In genomic region chr4:17810260-17811077, GRCh38 we compare ENCODE assay signal across 1 cellular context.
A peak's percentile ranks its signal among the peaks of the same experiment; 100 is the strongest.
TF ChIP-seq lines count a peak whose summit lies in the region.

Gene DCAF16, minus strand, starts transcription at chr4:17810757. Its CDS starts 6,616 bp downstream, at chr4:17804141.
Gene NCAPG, plus strand, starts transcription at chr4:17810979. Its CDS starts 99 bp downstream, at chr4:17811078.

TF ChIP-seq in HepG2, 621 proteins besides CTCF, POLR2A, EP300 and RAD21 (continued from another document and continues in another):
- TF ChIP-seq ZNF598 (CRISPR knock-in tag; IDR thresholded peaks at IDR 0.05; ENCODE audit: borderline replicate concordance), result peak; percentile 94
- TF ChIP-seq, protein P1, sequence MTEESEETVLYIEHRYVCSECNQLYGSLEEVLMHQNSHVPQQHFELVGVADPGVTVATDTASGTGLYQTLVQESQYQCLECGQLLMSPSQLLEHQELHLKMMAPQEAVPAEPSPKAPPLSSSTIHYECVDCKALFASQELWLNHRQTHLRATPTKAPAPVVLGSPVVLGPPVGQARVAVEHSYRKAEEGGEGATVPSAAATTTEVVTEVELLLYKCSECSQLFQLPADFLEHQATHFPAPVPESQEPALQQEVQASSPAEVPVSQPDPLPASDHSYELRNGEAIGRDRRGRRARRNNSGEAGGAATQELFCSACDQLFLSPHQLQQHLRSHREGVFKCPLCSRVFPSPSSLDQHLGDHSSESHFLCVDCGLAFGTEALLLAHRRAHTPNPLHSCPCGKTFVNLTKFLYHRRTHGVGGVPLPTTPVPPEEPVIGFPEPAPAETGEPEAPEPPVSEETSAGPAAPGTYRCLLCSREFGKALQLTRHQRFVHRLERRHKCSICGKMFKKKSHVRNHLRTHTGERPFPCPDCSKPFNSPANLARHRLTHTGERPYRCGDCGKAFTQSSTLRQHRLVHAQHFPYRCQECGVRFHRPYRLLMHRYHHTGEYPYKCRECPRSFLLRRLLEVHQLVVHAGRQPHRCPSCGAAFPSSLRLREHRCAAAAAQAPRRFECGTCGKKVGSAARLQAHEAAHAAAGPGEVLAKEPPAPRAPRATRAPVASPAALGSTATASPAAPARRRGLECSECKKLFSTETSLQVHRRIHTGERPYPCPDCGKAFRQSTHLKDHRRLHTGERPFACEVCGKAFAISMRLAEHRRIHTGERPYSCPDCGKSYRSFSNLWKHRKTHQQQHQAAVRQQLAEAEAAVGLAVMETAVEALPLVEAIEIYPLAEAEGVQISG (CRISPR knock-in tag; IDR thresholded peaks at IDR 0.05), result peak; percentile 81
- no peak for TF ChIP-seq ZFP36L1 (CRISPR knock-in tag; IDR thresholded peaks at IDR 0.05)
- TF ChIP-seq KAT2B (IDR thresholded peaks at IDR 0.05; ENCODE audit: borderline replicate concordance, low read depth, low read length), result no peak
- TF ChIP-seq FOXO4 (CRISPR knock-in tag; conservative IDR thresholded peaks at IDR 0.05), result no peak
- TF ChIP-seq ZNF3 (CRISPR knock-in tag; IDR thresholded peaks at IDR 0.05), result no peak
- 0 out of 2 replicates have a peak, but pooled peaks have one; percentile 37 for TF ChIP-seq GTF3A (CRISPR knock-in tag; conservative IDR thresholded peaks at IDR 0.05)
- TF ChIP-seq RARG (CRISPR knock-in tag; IDR thresholded peaks at IDR 0.05; ENCODE audit: low read depth), result no peak
- no peak for TF ChIP-seq BHLHE40 (IDR thresholded peaks at IDR 0.05; ENCODE audit: low read length)
- peak; percentile 88; the same call in 1 of the 2 replicates for TF ChIP-seq ZC3H13 (CRISPR knock-in tag; IDR thresholded peaks at IDR 0.05)
- TF ChIP-seq, protein P2, sequence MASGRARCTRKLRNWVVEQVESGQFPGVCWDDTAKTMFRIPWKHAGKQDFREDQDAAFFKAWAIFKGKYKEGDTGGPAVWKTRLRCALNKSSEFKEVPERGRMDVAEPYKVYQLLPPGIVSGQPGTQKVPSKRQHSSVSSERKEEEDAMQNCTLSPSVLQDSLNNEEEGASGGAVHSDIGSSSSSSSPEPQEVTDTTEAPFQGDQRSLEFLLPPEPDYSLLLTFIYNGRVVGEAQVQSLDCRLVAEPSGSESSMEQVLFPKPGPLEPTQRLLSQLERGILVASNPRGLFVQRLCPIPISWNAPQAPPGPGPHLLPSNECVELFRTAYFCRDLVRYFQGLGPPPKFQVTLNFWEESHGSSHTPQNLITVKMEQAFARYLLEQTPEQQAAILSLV (CRISPR knock-in tag; IDR thresholded peaks at IDR 0.05; ENCODE audit: borderline replicate concordance), result peak; percentile 72; the same call in 1 of the 2 replicates
- TF ChIP-seq, protein P3, sequence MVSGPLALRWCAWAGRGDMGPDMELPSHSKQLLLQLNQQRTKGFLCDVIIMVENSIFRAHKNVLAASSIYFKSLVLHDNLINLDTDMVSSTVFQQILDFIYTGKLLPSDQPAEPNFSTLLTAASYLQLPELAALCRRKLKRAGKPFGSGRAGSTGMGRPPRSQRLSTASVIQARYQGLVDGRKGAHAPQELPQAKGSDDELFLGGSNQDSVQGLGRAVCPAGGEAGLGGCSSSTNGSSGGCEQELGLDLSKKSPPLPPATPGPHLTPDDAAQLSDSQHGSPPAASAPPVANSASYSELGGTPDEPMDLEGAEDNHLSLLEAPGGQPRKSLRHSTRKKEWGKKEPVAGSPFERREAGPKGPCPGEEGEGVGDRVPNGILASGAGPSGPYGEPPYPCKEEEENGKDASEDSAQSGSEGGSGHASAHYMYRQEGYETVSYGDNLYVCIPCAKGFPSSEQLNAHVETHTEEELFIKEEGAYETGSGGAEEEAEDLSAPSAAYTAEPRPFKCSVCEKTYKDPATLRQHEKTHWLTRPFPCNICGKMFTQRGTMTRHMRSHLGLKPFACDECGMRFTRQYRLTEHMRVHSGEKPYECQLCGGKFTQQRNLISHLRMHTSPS (CRISPR knock-in tag; IDR thresholded peaks at IDR 0.05; ENCODE audit: low read depth), result no peak
- TF ChIP-seq CCDC6 (CRISPR knock-in tag; IDR thresholded peaks at IDR 0.05), result peak; percentile 86; the same call in 1 of the 2 replicates
- peak; percentile 49; the same call in 1 of the 2 replicates for TF ChIP-seq ZNF660 (CRISPR knock-in tag; IDR thresholded peaks at IDR 0.05; ENCODE audit: borderline replicate concordance, low read depth)
- no peak for TF ChIP-seq DNMT1 (CRISPR knock-in tag; IDR thresholded peaks at IDR 0.05)
- no peak for TF ChIP-seq NR3C1 (CRISPR knock-in tag; IDR thresholded peaks at IDR 0.05)
- TF ChIP-seq ATM (IDR thresholded peaks at IDR 0.05; ENCODE audit: borderline replicate concordance), result no peak
- peak; percentile 91; the same call in 1 of the 2 replicates for TF ChIP-seq SATB2 (CRISPR knock-in tag; IDR thresholded peaks at IDR 0.05)
- TF ChIP-seq ZNF605 (CRISPR knock-in tag; IDR thresholded peaks at IDR 0.05), result peak; percentile 90; the same call in 1 of the 2 replicates
- TF ChIP-seq SOX5 (CRISPR knock-in tag; IDR thresholded peaks at IDR 0.05; ENCODE audit: borderline replicate concordance), result peak; percentile 54
- no peak for TF ChIP-seq WIZ (CRISPR knock-in tag; IDR thresholded peaks at IDR 0.05)
- peak; percentile 7; the same call in 1 of the 2 replicates for TF ChIP-seq ZBTB37 (CRISPR knock-in tag; IDR thresholded peaks at IDR 0.05)
- TF ChIP-seq ZNF407 (CRISPR knock-in tag; IDR thresholded peaks at IDR 0.05; ENCODE audit: not compliant biosample characterization), result peak; percentile 49
- TF ChIP-seq CEBPG (CRISPR knock-in tag; IDR thresholded peaks at IDR 0.05), result peak; percentile 8; the same call in 1 of the 2 replicates
- TF ChIP-seq SP140L (CRISPR knock-in tag; IDR thresholded peaks at IDR 0.05; ENCODE audit: borderline replicate concordance), result no peak; the same call in 1 of the 2 replicates
- TF ChIP-seq ZNF274 (CRISPR knock-in tag; IDR thresholded peaks at IDR 0.05), result peak; percentile 86
- TF ChIP-seq PHF5A (CRISPR knock-in tag; IDR thresholded peaks at IDR 0.05; ENCODE audit: low read depth, unreplicated experiment), result no peak
- TF ChIP-seq ZNF589 (CRISPR knock-in tag; conservative IDR thresholded peaks at IDR 0.05), result peak; percentile 79; the same call in 1 of the 2 replicates
- TF ChIP-seq SRSF4 (IDR thresholded peaks at IDR 0.05; ENCODE audit: low read depth, low read length, poor library complexity, severe bottlenecking), result no peak
- TF ChIP-seq, protein P4, sequence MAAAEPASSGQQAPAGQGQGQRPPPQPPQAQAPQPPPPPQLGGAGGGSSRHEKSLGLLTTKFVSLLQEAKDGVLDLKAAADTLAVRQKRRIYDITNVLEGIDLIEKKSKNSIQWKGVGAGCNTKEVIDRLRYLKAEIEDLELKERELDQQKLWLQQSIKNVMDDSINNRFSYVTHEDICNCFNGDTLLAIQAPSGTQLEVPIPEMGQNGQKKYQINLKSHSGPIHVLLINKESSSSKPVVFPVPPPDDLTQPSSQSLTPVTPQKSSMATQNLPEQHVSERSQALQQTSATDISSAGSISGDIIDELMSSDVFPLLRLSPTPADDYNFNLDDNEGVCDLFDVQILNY (CRISPR knock-in tag; conservative IDR thresholded peaks at IDR 0.05), result peak; percentile 97
- TF ChIP-seq, protein P5, sequence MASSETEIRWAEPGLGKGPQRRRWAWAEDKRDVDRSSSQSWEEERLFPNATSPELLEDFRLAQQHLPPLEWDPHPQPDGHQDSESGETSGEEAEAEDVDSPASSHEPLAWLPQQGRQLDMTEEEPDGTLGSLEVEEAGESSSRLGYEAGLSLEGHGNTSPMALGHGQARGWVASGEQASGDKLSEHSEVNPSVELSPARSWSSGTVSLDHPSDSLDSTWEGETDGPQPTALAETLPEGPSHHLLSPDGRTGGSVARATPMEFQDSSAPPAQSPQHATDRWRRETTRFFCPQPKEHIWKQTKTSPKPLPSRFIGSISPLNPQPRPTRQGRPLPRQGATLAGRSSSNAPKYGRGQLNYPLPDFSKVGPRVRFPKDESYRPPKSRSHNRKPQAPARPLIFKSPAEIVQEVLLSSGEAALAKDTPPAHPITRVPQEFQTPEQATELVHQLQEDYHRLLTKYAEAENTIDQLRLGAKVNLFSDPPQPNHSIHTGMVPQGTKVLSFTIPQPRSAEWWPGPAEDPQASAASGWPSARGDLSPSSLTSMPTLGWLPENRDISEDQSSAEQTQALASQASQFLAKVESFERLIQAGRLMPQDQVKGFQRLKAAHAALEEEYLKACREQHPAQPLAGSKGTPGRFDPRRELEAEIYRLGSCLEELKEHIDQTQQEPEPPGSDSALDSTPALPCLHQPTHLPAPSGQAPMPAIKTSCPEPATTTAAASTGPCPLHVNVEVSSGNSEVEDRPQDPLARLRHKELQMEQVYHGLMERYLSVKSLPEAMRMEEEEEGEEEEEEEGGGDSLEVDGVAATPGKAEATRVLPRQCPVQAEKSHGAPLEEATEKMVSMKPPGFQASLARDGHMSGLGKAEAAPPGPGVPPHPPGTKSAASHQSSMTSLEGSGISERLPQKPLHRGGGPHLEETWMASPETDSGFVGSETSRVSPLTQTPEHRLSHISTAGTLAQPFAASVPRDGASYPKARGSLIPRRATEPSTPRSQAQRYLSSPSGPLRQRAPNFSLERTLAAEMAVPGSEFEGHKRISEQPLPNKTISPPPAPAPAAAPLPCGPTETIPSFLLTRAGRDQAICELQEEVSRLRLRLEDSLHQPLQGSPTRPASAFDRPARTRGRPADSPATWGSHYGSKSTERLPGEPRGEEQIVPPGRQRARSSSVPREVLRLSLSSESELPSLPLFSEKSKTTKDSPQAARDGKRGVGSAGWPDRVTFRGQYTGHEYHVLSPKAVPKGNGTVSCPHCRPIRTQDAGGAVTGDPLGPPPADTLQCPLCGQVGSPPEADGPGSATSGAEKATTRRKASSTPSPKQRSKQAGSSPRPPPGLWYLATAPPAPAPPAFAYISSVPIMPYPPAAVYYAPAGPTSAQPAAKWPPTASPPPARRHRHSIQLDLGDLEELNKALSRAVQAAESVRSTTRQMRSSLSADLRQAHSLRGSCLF (CRISPR knock-in tag; IDR thresholded peaks at IDR 0.05; ENCODE audit: borderline replicate concordance), result no peak
- no peak for TF ChIP-seq SNAI1 (CRISPR knock-in tag; IDR thresholded peaks at IDR 0.05; ENCODE audit: borderline replicate concordance)
